In genomic region chr1:39854738-39855137, GRCh38 we compare ENCODE assay signal across 23 cellular contexts.
"Had no signal": no experiment of that assay in that cellular context is flagged by ENCODE, and none has a peak within 500 bp of the region (broad histone marks: within the 10 kb centered on the region; RNA-seq: fewer than 3 reads in every experiment).

No MANE protein-coding gene starts in this region.

- H3K4me1 ChIP-seq: right atrium auricular region, uterus had no signal

- H3K4me3 Mint-ChIP-seq: central memory CD8-positive, alpha-beta T cell; dendritic cell treated with granulocyte-macrophage colony-stimulating factor and Interleukin-4, amounts not matched to agents 40 ng/mL and 50 ng/mL, for 4 days; endodermal cell; natural killer cell treated with Interleukin-12 subunit alpha and Interleukin-12 subunit beta and Interleukin-15 and Interleukin-18, amount 100 ng/mL, for 72 hours had no signal

- H3K4me3 ChIP-seq: mucosa of descending colon, right atrium auricular region, smooth muscle cell, thoracic aorta, uterus had no signal

- ATAC-seq: esophagus mucosa; left cardiac atrium; left ventricle myocardium superior; mucosa of descending colon; natural killer cell treated with Interleukin-12 subunit alpha and Interleukin-12 subunit beta and Interleukin-15 and Interleukin-18, amount 100 ng/mL, for 72 hours had no signal

- H3K9me3 Mint-ChIP-seq: central memory CD8-positive, alpha-beta T cell; dendritic cell treated with granulocyte-macrophage colony-stimulating factor and Interleukin-4, amounts not matched to agents 40 ng/mL and 50 ng/mL, for 4 days; endodermal cell; natural killer cell treated with Interleukin-12 subunit alpha and Interleukin-12 subunit beta and Interleukin-15 and Interleukin-18, amount 100 ng/mL, for 72 hours had no signal

- DNase-seq: activated CD4-positive, alpha-beta T cell treated with anti-CD3 and anti-CD28 coated beads, Interleukin-2, amount 50 U/mL, for 48 hours; activated CD4-positive, CD25-positive, alpha-beta regulatory T cell; activated CD8-positive, alpha-beta memory T cell treated with anti-CD3 and anti-CD28 coated beads, Interleukin-2, amount 50 U/mL, for 48 hours; activated naive CD4-positive, alpha-beta T cell; anterior cingulate cortex; endodermal cell; foreskin fibroblast; head of caudate nucleus; hippocampal formation; left cardiac atrium; left ventricle myocardium superior; mucosa of descending colon; stimulated activated naive CD4-positive, alpha-beta T cell treated with Interleukin-2 at 50 U/mL for 16 hours; T-helper 1 cell; trophoblast cell; uterus had no signal

- H3K27me3 Mint-ChIP-seq: central memory CD8-positive, alpha-beta T cell; dendritic cell treated with granulocyte-macrophage colony-stimulating factor and Interleukin-4, amounts not matched to agents 40 ng/mL and 50 ng/mL, for 4 days; natural killer cell treated with Interleukin-12 subunit alpha and Interleukin-12 subunit beta and Interleukin-15 and Interleukin-18, amount 100 ng/mL, for 72 hours had no signal

- H3K9me3 ChIP-seq: mucosa of descending colon, right atrium auricular region, thoracic aorta, uterus had no signal

- H3K27me3 ChIP-seq: right atrium auricular region, uterus had no signal

- H3K27ac Mint-ChIP-seq: dendritic cell treated with granulocyte-macrophage colony-stimulating factor and Interleukin-4, amounts not matched to agents 40 ng/mL and 50 ng/mL, for 4 days; endodermal cell; natural killer cell treated with Interleukin-12 subunit alpha and Interleukin-12 subunit beta and Interleukin-15 and Interleukin-18, amount 100 ng/mL, for 72 hours had no signal

- H3K4me1 Mint-ChIP-seq: central memory CD8-positive, alpha-beta T cell had no signal

- H3K27ac ChIP-seq: right atrium auricular region, thoracic aorta, uterus had no signal

- H3K36me3 ChIP-seq: uterus had no signal
